Comparison of ENCODE assay signal across 1 cellular context in genomic region chr18:9000736-9001135, GRCh38.
TF ChIP-seq lines count a peak whose summit lies in the region.

No MANE protein-coding gene starts in this region.

TF ChIP-seq in K562, 482 proteins besides CTCF, POLR2A, EP300 and RAD21 (continued from another document):
- TF ChIP-seq CEBPG (CRISPR knock-in tag; IDR thresholded peaks at IDR 0.05) (no peak), CEBPG (tag; conservative IDR thresholded peaks at IDR 0.05 in 1 of 2, IDR thresholded peaks at IDR 0.05 in 1 of 2) (0 out of 4 replicates have a peak, but pooled peaks of 1 of the 2 experiments have one; percentile 11)
